In genomic region chr9:93566408-93567270, GRCh38 we compare ENCODE assay signal across 8 cellular contexts. TPM values are rescaled to one million over a fixed set of nuclear protein-coding genes. Genes with fewer than 3 reads are reported as not detected.
DNase-seq lines count a peak whose midpoint lies in the region; ATAC-seq and FAIRE-seq lines count a peak whose summit lies in the region.

No MANE protein-coding gene starts in this region.

- H3K36me3 ChIP-seq in iPS-15b (ENCODE audit: control insufficient read depth, insufficient read depth, low read length) (peaks cover 12% of the 10 kb centered on the region), skeletal muscle satellite cell (ENCODE audit: insufficient read depth, low read length) (peaks cover 28% of the 10 kb centered on the region)

- H3K9ac ChIP-seq in iPS-15b (ENCODE audit: low read depth, low read length) (peak overlapping the region; percentile 89), skeletal muscle satellite cell (ENCODE audit: low read depth, low read length) (peak overlapping the region; percentile 98)

- H3K4me3 ChIP-seq in iPS-15b (ENCODE audit: low read depth, low read length), result peak overlapping the region; percentile 79
- H3K4me3 ChIP-seq in skeletal muscle satellite cell (ENCODE audit: low read length), result peak overlapping the region; percentile 73

- peak; percentile 91 for DNase-seq in NCI-H2107 (lab: John Stamatoyannopoulos, UW)
- peak; percentile 99 for DNase-seq in UCSD-AML1 (lab: John Stamatoyannopoulos, UW; ENCODE audit: unreplicated experiment)
- peak; percentile 83 for DNase-seq in brain pericyte (ENCODE audit: low read depth, low spot score)

- H3K4me2 ChIP-seq in skeletal muscle satellite cell (ENCODE audit: low read length), result peak overlapping the region; percentile 97

- FAIRE-seq in A204.1 (lab: Jason Lieb, UNC), result peak; percentile 63

- ATAC-seq in GM18520 (IDR thresholded peaks at IDR 0.05; ENCODE audit: unreplicated experiment) (peak; percentile 92), HG03064 (IDR thresholded peaks at IDR 0.05; ENCODE audit: low read depth, unreplicated experiment) (peak; percentile 85)

- H3K4me1 ChIP-seq in iPS-15b (ENCODE audit: control insufficient read depth, insufficient read depth, low read length) (peaks cover 6% of the 10 kb centered on the region), skeletal muscle satellite cell (ENCODE audit: control insufficient read depth, insufficient read depth, low read length) (peaks cover 11% of the 10 kb centered on the region)

- H3K9me3 ChIP-seq in iPS-15b (ENCODE audit: control insufficient read depth, insufficient read depth, low read length), result no peaks in the 10 kb centered on the region
- peaks cover 5% of the 10 kb centered on the region for H3K9me3 ChIP-seq in skeletal muscle satellite cell (replicated peaks; ENCODE audit: low read length)

- H3K27me3 ChIP-seq in iPS-15b (ENCODE audit: control insufficient read depth, insufficient read depth, low read length) (no peaks in the 10 kb centered on the region), skeletal muscle satellite cell (ENCODE audit: control insufficient read depth, insufficient read depth, low read length) (no peaks in the 10 kb centered on the region)

RNA-seq across cellular contexts. Expression of gene PHF2, which starts 9.7 kb away (rescaled TPM):
- total RNA-seq in skeletal muscle satellite cell (2012; rRNA removed), result 7.0 and 7.4 TPM in 2 replicates

Comparison
In these comparisons a context has a peak if more than half of its experiments do, and no peak if none do; other contexts are left out.
1. Peak in every context shown above with its lines: DNase-seq, ATAC-seq and H3K4me3 ChIP-seq.